ENCODE assay signal across 29 cellular contexts in the genomic region with DNA sequence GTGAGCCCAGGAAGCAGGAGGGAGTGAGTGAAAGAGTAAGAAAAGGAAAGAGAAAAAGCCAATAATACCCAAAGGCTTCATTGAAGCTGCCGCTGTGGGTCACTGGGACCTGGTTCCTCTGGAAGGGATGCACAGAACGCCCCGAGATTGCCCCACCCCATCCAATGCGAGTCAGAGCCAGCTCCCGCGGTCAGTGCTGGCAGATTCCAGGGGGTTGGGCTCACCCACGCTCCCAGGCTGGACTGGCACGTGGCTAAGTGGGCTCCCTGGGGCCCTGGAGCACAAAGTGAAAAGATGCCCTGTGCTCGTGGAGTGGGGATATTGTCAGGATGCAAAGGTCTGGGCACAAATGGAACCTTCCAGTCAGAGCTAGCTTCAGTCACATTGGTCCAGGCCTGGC.
DNase-seq lines count a peak whose midpoint lies in the region; ATAC-seq and TF ChIP-seq lines count a peak whose summit lies in the region.
"Had no signal": no experiment of that assay in that cellular context is flagged by ENCODE, and none has a peak within 500 bp of the region (broad histone marks: within the 10 kb centered on the region; RNA-seq: fewer than 3 reads in every experiment).

No MANE protein-coding gene starts in this region.

- no peaks in the 10 kb centered on the region for H3K36me3 ChIP-seq in MG63
- H3K36me3 ChIP-seq: brain microvascular endothelial cell, heart left ventricle, ovary had no signal

- no peak overlapping the region for H3K27ac Mint-ChIP-seq in nephron progenitor cell
- H3K27ac Mint-ChIP-seq: activated B cell treated with CpG ODN at 0.5 μM for 24 hours; activated CD8-positive, alpha-beta memory T cell treated with anti-CD3 and anti-CD28 coated beads, Interleukin-2, amount 10 ng/mL, durations not matched to agents 7 days and 5 days; stimulated activated naive CD8-positive, alpha-beta T cell treated with anti-CD3 and anti-CD28 coated beads, Interleukin-15, Interleukin-2, amounts not matched to agents 100 ng/mL and 50 ng/mL, for 24 hours; T-helper 1 cell treated with Interleukin-12 subunit alpha and Interleukin-12 subunit beta and Interleukin-4 antibody, amounts not matched to agents 30 μg/mL and 1 μg/mL, for 36 hours had no signal

- H3K4me1 Mint-ChIP-seq in nephron progenitor cell = peaks cover 18% of the 10 kb centered on the region
- H3K4me1 Mint-ChIP-seq: activated B cell treated with CpG ODN at 0.5 μM for 24 hours; activated CD8-positive, alpha-beta memory T cell treated with anti-CD3 and anti-CD28 coated beads, Interleukin-2, amount 10 ng/mL, durations not matched to agents 7 days and 5 days had no signal

- TF ChIP-seq CTCF in fibroblast of mammary gland (conservative IDR thresholded peaks at IDR 0.05; ENCODE audit: control insufficient read depth, insufficient read depth, low read depth, low read length) = no peak
- no peak for TF ChIP-seq CTCF in nephron progenitor cell (IDR thresholded peaks at IDR 0.05)

- H3K27me3 ChIP-seq in MG63 = no peaks in the 10 kb centered on the region
- H3K27me3 ChIP-seq: brain microvascular endothelial cell, heart left ventricle, ovary, testis had no signal

- H3K36me3 Mint-ChIP-seq in nephron progenitor cell (ENCODE audit: low read depth) = peaks cover 11% of the 10 kb centered on the region
- H3K36me3 Mint-ChIP-seq: activated CD8-positive, alpha-beta memory T cell treated with anti-CD3 and anti-CD28 coated beads, Interleukin-2, amount 10 ng/mL, durations not matched to agents 7 days and 5 days had no signal

- peak; percentile 33 for DNase-seq in activated effector memory CD4-positive, alpha-beta T cell treated with anti-CD3 and anti-CD28 coated beads, Interleukin-2, amount 50 U/mL, for 16 hours
- no peak for DNase-seq in activated effector memory CD4-positive, alpha-beta T cell treated with Interleukin-2 at 50 U/mL for 16 hours
- peak; percentile 15 for DNase-seq in MG63
- peak; percentile 4 for DNase-seq in fibroblast of mammary gland (ENCODE audit: low read depth)
- DNase-seq in nephron progenitor cell = no peak
- no peak for DNase-seq in NCI-H1105 (lab: John Stamatoyannopoulos, UW)
- DNase-seq in DMS79 (lab: John Stamatoyannopoulos, UW) = no peak
- DNase-seq: activated B cell treated with CpG ODN at 0.5 μM for 24 hours; activated CD4-positive, alpha-beta T cell treated with anti-CD3 and anti-CD28 coated beads, Interleukin-2, amount 50 U/mL, for 4 hours; activated CD8-positive, alpha-beta memory T cell treated with anti-CD3 and anti-CD28 coated beads, Interleukin-2, amount 10 ng/mL, durations not matched to agents 7 days and 5 days; activated naive CD4-positive, alpha-beta T cell; activated T-cell treated with anti-CD3 and anti-CD28 coated beads, Interleukin-2, amount 50 U/mL, for 4 hours; brain microvascular endothelial cell; Calu3; DMS79 treated with DMSO at 0.1 percent for 48 hours; heart left ventricle; NCI-H1930; NCI-H524 treated with DMSO at 0.1 percent for 48 hours; OCI-M1; retina; SK-N-SH; stimulated activated CD4-positive, alpha-beta T cell treated with anti-CD3 and anti-CD28 coated beads, Interleukin-2, amount 100 ng/mL, for 24 hours; testis had no signal

- no peak for ATAC-seq in HG03571 (IDR thresholded peaks at IDR 0.05; ENCODE audit: unreplicated experiment)
- ATAC-seq: activated CD8-positive, alpha-beta memory T cell treated with anti-CD3 and anti-CD28 coated beads, Interleukin-2, amount 10 ng/mL, durations not matched to agents 7 days and 5 days; activated T-cell treated with anti-CD3 and anti-CD28 coated beads, Interleukin-2, amount 50 U/mL, for 4 hours; heart left ventricle; K562 had no signal

- H3K4me3 Mint-ChIP-seq in nephron progenitor cell = peak overlapping the region; percentile 42
- H3K4me3 Mint-ChIP-seq: activated B cell treated with CpG ODN at 0.5 μM for 24 hours; activated CD8-positive, alpha-beta memory T cell treated with anti-CD3 and anti-CD28 coated beads, Interleukin-2, amount 10 ng/mL, durations not matched to agents 7 days and 5 days; activated T-cell treated with anti-CD3 and anti-CD28 coated beads, Interleukin-2, amount 50 U/mL, for 4 hours; CD14-positive monocyte; stimulated activated naive CD8-positive, alpha-beta T cell treated with anti-CD3 and anti-CD28 coated beads, Interleukin-15, Interleukin-2, amounts not matched to agents 100 ng/mL and 50 ng/mL, for 24 hours; T-helper 1 cell treated with Interleukin-12 subunit alpha and Interleukin-12 subunit beta and Interleukin-4 antibody, amounts not matched to agents 30 μg/mL and 1 μg/mL, for 36 hours had no signal

- peaks cover 32% of the 10 kb centered on the region for H3K9me3 Mint-ChIP-seq in nephron progenitor cell
- H3K9me3 Mint-ChIP-seq: activated T-cell treated with anti-CD3 and anti-CD28 coated beads, Interleukin-2, amount 50 U/mL, for 4 hours had no signal

- H3K4me3 ChIP-seq in MG63 (no peak overlapping the region), fibroblast of mammary gland (ENCODE audit: control insufficient read depth, low read depth, low read length) (no peak overlapping the region)
- H3K4me3 ChIP-seq: heart left ventricle, K562, ovary, testis had no signal

- H3K9me3 ChIP-seq in MG63 = peaks cover 9% of the 10 kb centered on the region
- H3K9me3 ChIP-seq: ovary, SK-N-SH, testis had no signal

- peaks cover 18% of the 10 kb centered on the region for H3K27me3 Mint-ChIP-seq in nephron progenitor cell (ENCODE audit: low read depth, poor library complexity)
- H3K27me3 Mint-ChIP-seq: activated B cell treated with CpG ODN at 0.5 μM for 24 hours; activated CD8-positive, alpha-beta memory T cell treated with anti-CD3 and anti-CD28 coated beads, Interleukin-2, amount 10 ng/mL, durations not matched to agents 7 days and 5 days; stimulated activated naive CD8-positive, alpha-beta T cell treated with anti-CD3 and anti-CD28 coated beads, Interleukin-15, Interleukin-2, amounts not matched to agents 100 ng/mL and 50 ng/mL, for 24 hours had no signal

Comparison
In these comparisons a context has a peak if more than half of its experiments do, and no peak if none do; other contexts are left out.
1. DNase-seq: peak in activated effector memory CD4-positive, alpha-beta T cell treated with anti-CD3 and anti-CD28 coated beads, Interleukin-2, amount 50 U/mL, for 16 hours (single experiment), MG63 (single experiment) and fibroblast of mammary gland (single experiment); none in activated effector memory CD4-positive, alpha-beta T cell treated with Interleukin-2 at 50 U/mL for 16 hours (single experiment), nephron progenitor cell (single experiment), NCI-H1105 (single experiment) and DMS79 (single experiment).